ENCODE assay signal across 1 cellular context in genomic region chr18:48941672-48942071, GRCh38.
TF ChIP-seq lines count a peak whose summit lies in the region.

No MANE protein-coding gene starts in this region.

TF ChIP-seq in liver, 16 proteins besides CTCF, POLR2A, EP300 and RAD21 (continued from another document):
- TF ChIP-seq, protein P1, sequence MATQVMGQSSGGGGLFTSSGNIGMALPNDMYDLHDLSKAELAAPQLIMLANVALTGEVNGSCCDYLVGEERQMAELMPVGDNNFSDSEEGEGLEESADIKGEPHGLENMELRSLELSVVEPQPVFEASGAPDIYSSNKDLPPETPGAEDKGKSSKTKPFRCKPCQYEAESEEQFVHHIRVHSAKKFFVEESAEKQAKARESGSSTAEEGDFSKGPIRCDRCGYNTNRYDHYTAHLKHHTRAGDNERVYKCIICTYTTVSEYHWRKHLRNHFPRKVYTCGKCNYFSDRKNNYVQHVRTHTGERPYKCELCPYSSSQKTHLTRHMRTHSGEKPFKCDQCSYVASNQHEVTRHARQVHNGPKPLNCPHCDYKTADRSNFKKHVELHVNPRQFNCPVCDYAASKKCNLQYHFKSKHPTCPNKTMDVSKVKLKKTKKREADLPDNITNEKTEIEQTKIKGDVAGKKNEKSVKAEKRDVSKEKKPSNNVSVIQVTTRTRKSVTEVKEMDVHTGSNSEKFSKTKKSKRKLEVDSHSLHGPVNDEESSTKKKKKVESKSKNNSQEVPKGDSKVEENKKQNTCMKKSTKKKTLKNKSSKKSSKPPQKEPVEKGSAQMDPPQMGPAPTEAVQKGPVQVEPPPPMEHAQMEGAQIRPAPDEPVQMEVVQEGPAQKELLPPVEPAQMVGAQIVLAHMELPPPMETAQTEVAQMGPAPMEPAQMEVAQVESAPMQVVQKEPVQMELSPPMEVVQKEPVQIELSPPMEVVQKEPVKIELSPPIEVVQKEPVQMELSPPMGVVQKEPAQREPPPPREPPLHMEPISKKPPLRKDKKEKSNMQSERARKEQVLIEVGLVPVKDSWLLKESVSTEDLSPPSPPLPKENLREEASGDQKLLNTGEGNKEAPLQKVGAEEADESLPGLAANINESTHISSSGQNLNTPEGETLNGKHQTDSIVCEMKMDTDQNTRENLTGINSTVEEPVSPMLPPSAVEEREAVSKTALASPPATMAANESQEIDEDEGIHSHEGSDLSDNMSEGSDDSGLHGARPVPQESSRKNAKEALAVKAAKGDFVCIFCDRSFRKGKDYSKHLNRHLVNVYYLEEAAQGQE (IDR thresholded peaks at IDR 0.05), result no peak
- TF ChIP-seq SP1 (IDR thresholded peaks at IDR 0.05), result no peak
- no peak for TF ChIP-seq RXRA (IDR thresholded peaks at IDR 0.05)
- no peak for TF ChIP-seq YY1 (IDR thresholded peaks at IDR 0.05)
